Comparison of ENCODE assay signal across 21 cellular contexts in genomic region chr6:129663531-129663930, GRCh38. TPM values are rescaled to one million over a fixed set of nuclear protein-coding genes. Genes with fewer than 3 reads are reported as not detected.
DNase-seq lines count a peak whose midpoint lies in the region; ATAC-seq, FAIRE-seq and TF ChIP-seq lines count a peak whose summit lies in the region.
"Had no signal": no experiment of that assay in that cellular context is flagged by ENCODE, and none has a peak within 500 bp of the region (broad histone marks: within the 10 kb centered on the region; RNA-seq: fewer than 3 reads in every experiment).

No MANE protein-coding gene starts in this region.

- POLR2A ChIA-PET in SK-N-SH (lab: Yijun Ruan, JAX) (no interaction called here), GM12878 (lab: Charles Lee) (interaction anchor here (0.7 to 2.0 kb wide), 8 partner anchors 9 to 85 kb away, joined by 3 to 8 read pairs (median 4); no protein-coding TSS in a partner anchor)

- TF ChIP-seq CTCF in SK-N-SH (IDR thresholded peaks at IDR 0.05) (0 out of 2 replicates have a peak, but pooled peaks have one; percentile 12), GM12878 (IDR thresholded peaks at IDR 0.05 in 2 of 3, conservative IDR thresholded peaks at IDR 0.05 in 1 of 3; ENCODE audit: control insufficient read depth in 2 of 3, extremely low read depth in 1 of 3, insufficient read depth in 1 of 3, low read depth in 3 of 3, low read length in 3 of 3) (no peak), hepatocyte (IDR thresholded peaks at IDR 0.05; ENCODE audit: poor library complexity) (no peak)

- TF ChIP-seq EP300 in SK-N-SH (IDR thresholded peaks at IDR 0.05; ENCODE audit: borderline replicate concordance in 1 of 2, low read depth in 1 of 2, low read length in 1 of 2) (no peak), GM12878 (IDR thresholded peaks at IDR 0.05; ENCODE audit: borderline replicate concordance in 1 of 2, control insufficient read depth in 1 of 2, low read depth in 2 of 2, low read length in 2 of 2) (no peak)

- peak overlapping the region in 1 of 2 experiments; percentile 31; a peak in 1 of 4 replicates for H3K27ac ChIP-seq in SK-N-SH (ENCODE audit: low read depth in 2 of 2, low read length in 1 of 2)
- peak overlapping the region; percentile 89 for H3K27ac ChIP-seq in GM12878 (ENCODE audit: control insufficient read depth, insufficient read depth)
- peak overlapping the region; percentile 66 for H3K27ac ChIP-seq in hepatocyte
- H3K27ac ChIP-seq in small intestine (ENCODE audit: low read depth in 1 of 2, low read length in 1 of 2) = peak overlapping the region in 1 of 2 donors; percentile 49
- H3K27ac ChIP-seq: 22Rv1, BLaER1, HL-60, KMS-11 had no signal

- FAIRE-seq in GM12878 (lab: Jason Lieb, UNC) (no peak), small intestine (lab: Jason Lieb, UNC) (no peak)
- FAIRE-seq: GM18507, GM19239 had no signal

- SMC1A ChIA-PET in GM12878 (lab: Charles Lee; ENCODE audit: uncharacterized antibody, unreplicated experiment) = interaction anchor here (0.7 to 5.2 kb wide), 20 partner anchors 8 to 85 kb away, joined by 3 to 72 read pairs (median 5); partner anchors contain the start of gene ARHGAP18

- no peak for TF ChIP-seq RAD21 in SK-N-SH (IDR thresholded peaks at IDR 0.05; ENCODE audit: low read length)
- no peak for TF ChIP-seq RAD21 in GM12878 (IDR thresholded peaks at IDR 0.05; ENCODE audit: insufficient read depth, low read depth, low read length)

- H4K20me1 ChIP-seq in SK-N-SH (ENCODE audit: insufficient read depth) (0 out of 2 replicates have a peak, but pooled peaks cover 4% of the 10 kb centered on the region), GM12878 (ENCODE audit: control insufficient read depth, insufficient read depth) (no peaks in the 10 kb centered on the region), hepatocyte (ENCODE audit: insufficient read depth, poor library complexity, severe bottlenecking) (no peaks in the 10 kb centered on the region)
- H4K20me1 ChIP-seq: BLaER1 had no signal

- CTCF ChIA-PET in SK-N-SH (lab: Yijun Ruan, JAX) (no interaction called here), GM12878 (lab: Yijun Ruan, JAX) (interaction anchor here (0.9 to 1.6 kb wide), 6 partner anchors 8 to 65 kb away, joined by 3 to 14 read pairs (median 4); no protein-coding TSS in a partner anchor)

- intact Hi-C loops in GM12878 (cut with micrococcal nuclease; ENCODE audit: unreplicated experiment) = loop anchor here (5.0 kb wide), 1 partner anchor 56 kb away; no protein-coding TSS in a partner anchor

- no peak overlapping the region for H3K4me3 ChIP-seq in SK-N-SH (ENCODE audit: low read depth in 2 of 2, low read length in 1 of 2)
- H3K4me3 ChIP-seq in GM12878 = no peak overlapping the region
- no peak overlapping the region for H3K4me3 ChIP-seq in hepatocyte
- H3K4me3 ChIP-seq in small intestine (ENCODE audit: low read depth in 1 of 2, low read length in 2 of 2) = no peak overlapping the region
- H3K4me3 ChIP-seq: BLaER1 had no signal

- H3K36me3 ChIP-seq in SK-N-SH (replicated peaks in 1 of 2; ENCODE audit: control insufficient read depth in 1 of 2, insufficient read depth in 2 of 2, low read length in 1 of 2) (peaks cover 0 to 18% of the 10 kb centered on the region in 2 experiments), GM12878 (ENCODE audit: control insufficient read depth in 2 of 2, insufficient read depth in 2 of 2, low read length in 1 of 2) (no peaks in the 10 kb centered on the region), hepatocyte (replicated peaks; ENCODE audit: insufficient read depth, low read depth) (no peaks in the 10 kb centered on the region), small intestine (ENCODE audit: control insufficient read depth in 2 of 2, insufficient read depth in 2 of 2, low read length in 2 of 2) (no peaks in the 10 kb centered on the region)
- H3K36me3 ChIP-seq: BLaER1 had no signal

- DNase-seq in SK-N-SH (no peak), GM12878 (ENCODE audit: low read depth, low spot score) (no peak), hepatocyte (ENCODE audit: low spot score) (no peak), small intestine (peak; percentile 87), amniotic stem cell (lab: John Stamatoyannopoulos, UW) (no peak), CD1c-positive myeloid dendritic cell (ENCODE audit: extremely low spot score) (no peak), NCI-H1417 treated with DMSO at 0.1 percent for 48 hours (lab: John Stamatoyannopoulos, UW) (no peak)
- DNase-seq: DMS53, MM.1S, NCI-H1105, NCI-H187 treated with DMSO at 0.1 percent for 48 hours, NCI-H2171 treated with DMSO at 0.1 percent for 48 hours, NCI-H510A, SIG-M5 had no signal

- H3F3A ChIP-seq in SK-N-SH (replicated peaks; ENCODE audit: insufficient read depth) = peaks cover 37% of the 10 kb centered on the region

- TF ChIP-seq POLR2A in GM12878 (IDR thresholded peaks at IDR 0.05; ENCODE audit: low read depth, low read length) = no peak

- no TSS peak for BruUV-seq in GM12878 (replicated peaks; lab: Mats Ljungman, UMichigan)

- peaks cover 94% of the 10 kb centered on the region for H3K79me2 ChIP-seq in SK-N-SH (ENCODE audit: insufficient read depth)
- H3K79me2 ChIP-seq in GM12878 (ENCODE audit: control insufficient read depth, insufficient read depth, low read length) = peaks cover 86% of the 10 kb centered on the region
- H3K79me2 ChIP-seq in hepatocyte = peaks cover 59% of the 10 kb centered on the region

- no peaks in the 10 kb centered on the region for H3K27me3 ChIP-seq in SK-N-SH (ENCODE audit: insufficient read depth)
- no peaks in the 10 kb centered on the region for H3K27me3 ChIP-seq in GM12878 (replicated peaks in 1 of 2; ENCODE audit: control insufficient read depth in 2 of 2, insufficient read depth in 2 of 2, low read length in 1 of 2)
- no peaks in the 10 kb centered on the region for H3K27me3 ChIP-seq in hepatocyte
- no peaks in the 10 kb centered on the region for H3K27me3 ChIP-seq in small intestine (ENCODE audit: control insufficient read depth in 2 of 2, insufficient read depth in 2 of 2, low read length in 2 of 2)
- H3K27me3 ChIP-seq: BLaER1 had no signal

- peaks cover 2 to 53% of the 10 kb centered on the region in 2 experiments; a peak in 3 of 4 replicates for H3K4me1 ChIP-seq in SK-N-SH (ENCODE audit: control insufficient read depth in 1 of 2, insufficient read depth in 2 of 2, low read depth in 1 of 2, low read length in 1 of 2)
- H3K4me1 ChIP-seq in GM12878 (ENCODE audit: control insufficient read depth, insufficient read depth, low read length) = peaks cover 33% of the 10 kb centered on the region
- H3K4me1 ChIP-seq in hepatocyte (ENCODE audit: insufficient read depth) = peaks cover 21% of the 10 kb centered on the region
- H3K4me1 ChIP-seq in small intestine (ENCODE audit: control insufficient read depth in 2 of 2, insufficient read depth in 1 of 2, low read depth in 1 of 2, low read length in 1 of 2) = peaks cover 21 to 22% of the 10 kb centered on the region in 2 donors
- H3K4me1 ChIP-seq: BLaER1 had no signal

- RAD21 ChIA-PET in GM12878 (lab: Charles Lee; ENCODE audit: unreplicated experiment) = interaction anchor here (0.9 to 3.1 kb wide), 9 partner anchors 19 to 68 kb away, joined by 3 to 24 read pairs (median 6); partner anchors contain the start of gene ARHGAP18

- H2AFZ ChIP-seq in SK-N-SH (ENCODE audit: low read depth) = no peak overlapping the region
- H2AFZ ChIP-seq in GM12878 (ENCODE audit: control insufficient read depth, low read depth, low read length) = no peak overlapping the region
- H2AFZ ChIP-seq in hepatocyte = no peak overlapping the region

- no peak overlapping the region for H3K9ac ChIP-seq in SK-N-SH
- H3K9ac ChIP-seq in GM12878 (ENCODE audit: control insufficient read depth, insufficient read depth, low read length) = no peak overlapping the region
- H3K9ac ChIP-seq: BLaER1, KMS-11 had no signal

- ATAC-seq in SK-N-SH treated with all-trans-retinoic acid at 6 μM for 48 hours (no peak), GM12878 (no peak; the same call in 2 of the 3 replicates)

- in situ Hi-C loops in GM12878 (cut with MboI) = no loop called here

- H3K4me2 ChIP-seq in SK-N-SH = 0 out of 2 replicates have a peak overlapping the region, but pooled peaks have one; percentile 7
- H3K4me2 ChIP-seq in GM12878 (ENCODE audit: control insufficient read depth, insufficient read depth) = no peak overlapping the region; the same call in 1 of the 2 replicates
- H3K4me2 ChIP-seq in hepatocyte = peak overlapping the region; percentile 36
- H3K4me2 ChIP-seq: BLaER1, KMS-11 had no signal

- H3K9me2 ChIP-seq in SK-N-SH (no peaks in the 10 kb centered on the region), hepatocyte (replicated peaks; ENCODE audit: insufficient read depth) (no peaks in the 10 kb centered on the region)

- WGBS in SK-N-SH (ENCODE audit: low lambda C conversion rate) = 67% methylated on average over 3 of the region's 3 CpGs
- 78% methylated on average over 3 of the region's 3 CpGs for WGBS in GM12878 (ENCODE audit: insufficient coverage, insufficient replicate concordance, low lambda C conversion rate, missing lambda C conversion rate)
- WGBS in hepatocyte (ENCODE audit: low lambda C conversion rate, missing lambda C conversion rate) = 57% methylated on average over 3 of the region's 3 CpGs
- WGBS in small intestine, 3 donors = 11 to 53% (median 34%) methylated on average over 3 of the region's 3 CpGs

- no peaks in the 10 kb centered on the region for H3K9me3 ChIP-seq in SK-N-SH
- no peaks in the 10 kb centered on the region; the same call in 2 of the 3 replicates for H3K9me3 ChIP-seq in GM12878 (replicated peaks; ENCODE audit: control insufficient read depth, insufficient read depth, low read length)
- no peaks in the 10 kb centered on the region for H3K9me3 ChIP-seq in hepatocyte (ENCODE audit: low read depth)
- no peaks in the 10 kb centered on the region for H3K9me3 ChIP-seq in small intestine (ENCODE audit: control insufficient read depth, low read depth)
- H3K9me3 ChIP-seq: BLaER1 had no signal

RNA-seq across cellular contexts. Expression of gene ARHGAP18, which starts 46.4 kb away (rescaled TPM):
- polyA plus RNA-seq in SK-N-SH (2012; rRNA removed) (25.0 and 32.8 TPM in 2 replicates), GM12878 (2011; rRNA removed) (37.7 and 62.0 TPM in 2 replicates), GM12878 (2014; fragmentation: Illumina TruSeq; extraction: Trizol) (37.5 and 45.8 TPM in 2 replicates), GM12878 (2014; fragmentation: Nextera tagmentation; extraction: Ambion mirVana) (10 to 100 TPM; 24.9 to 28.0 TPM), GM12878 (2014; rRNA removed) (14.8 and 18.2 TPM in 2 replicates), GM12878 (2016; fragmentation: Nextera tagmentation; extraction: Ambion mirVana) (10 to 100 TPM; 29.7 to 31.1 TPM), hepatocyte (11.2 and 14.7 TPM in 2 replicates), small intestine (10 to 100 TPM; 15.1 to 32.4 (median 26.2) TPM)
- 38.9 and 45.2 TPM in 2 replicates for polyA plus RNA-seq in SK-N-SH (2012; cell fraction: cytosol; rRNA removed)
- polyA plus RNA-seq in SK-N-SH (2012; cell fraction: nucleus; rRNA removed) = 10.2 and 20.0 TPM in 2 replicates
- total RNA-seq in GM12878 (2013; cell fraction: nucleolus; rRNA removed) = 71.9 and 73.5 TPM in 2 replicates
- total RNA-seq in GM12878 (2014; rRNA removed) (32.4 and 39.0 TPM in 2 replicates), GM12878 (2014; rRNA removed; fragmentation: Illumina TruSeq; extraction: Trizol) (52.1 and 52.2 TPM in 2 replicates), GM12878 (2021) (32.3 and 35.0 TPM in 2 replicates), hepatocyte (34.8 and 35.6 TPM in 2 replicates)
- 11.8 TPM for polyA plus RNA-seq in GM12878 (2011; ENCODE audit: low read depth)
- polyA plus RNA-seq in GM12878 (2011; cell fraction: cytosol; rRNA removed) = 12.4 and 14.5 TPM in 2 replicates
- 14.1 and 17.3 TPM in 2 replicates for polyA plus RNA-seq in GM12878 (2011; cell fraction: nucleus; rRNA removed)
- 20.8 and 37.4 TPM in 2 replicates for polyA plus RNA-seq in GM12878 (2012)
- polyA minus RNA-seq in GM12878 (2011; rRNA and poly(A)+ RNA removed) = 37.0 and 39.1 TPM in 2 replicates
- polyA minus RNA-seq in GM12878 (2011; cell fraction: cytosol; rRNA and poly(A)+ RNA removed) = 17.6 and 19.8 TPM in 2 replicates
- 38.1 and 42.7 TPM in 2 replicates for polyA minus RNA-seq in GM12878 (2011; cell fraction: nucleus; rRNA and poly(A)+ RNA removed)

Comparison
In these comparisons a context has a peak if more than half of its experiments do, and no peak if none do; other contexts are left out.
1. Of the 26 proteins assayed by ChIP-seq in both GM12878 and SK-N-SH: peak only in GM12878: none; only in SK-N-SH: CTCF; in both: none; in neither: 25.